In the genomic region with DNA sequence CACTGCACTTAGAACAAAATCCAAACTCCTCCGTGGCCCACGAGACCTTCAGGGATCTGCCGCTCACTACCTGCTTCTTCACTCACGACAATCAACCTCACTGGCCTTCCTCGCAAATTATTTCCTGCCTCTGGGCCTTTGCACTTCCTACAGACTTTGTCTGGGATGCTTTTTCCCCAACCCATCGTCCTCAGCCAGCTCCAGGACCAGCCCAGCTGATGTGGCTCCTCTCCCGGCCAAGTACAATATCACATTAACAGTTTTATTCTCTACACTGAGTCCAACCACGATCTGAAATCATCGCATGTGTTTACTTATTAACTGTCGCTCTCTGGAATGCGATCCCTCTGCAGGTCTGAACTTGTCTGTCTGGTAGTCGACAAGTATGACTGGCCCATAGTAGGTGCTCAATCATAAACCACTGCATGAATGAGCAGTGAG, we compare ENCODE assay signal across 12 cellular contexts. TPM values are rescaled to one million over a fixed set of nuclear protein-coding genes. Genes with fewer than 3 reads are reported as not detected.
DNase-seq lines count a peak whose midpoint lies in the region; ATAC-seq and TF ChIP-seq lines count a peak whose summit lies in the region.
"Had no signal": no experiment of that assay in that cellular context is flagged by ENCODE, and none has a peak within 500 bp of the region (broad histone marks: within the 10 kb centered on the region; RNA-seq: fewer than 3 reads in every experiment).

No MANE protein-coding gene starts in this region.

- peak; percentile 27 for DNase-seq in Calu3
- DNase-seq in PC-3 = peak; percentile 85
- DNase-seq in epithelial cell of esophagus (ENCODE audit: low read depth) = peak; percentile 84
- DNase-seq in nephron progenitor cell = no peak
- no peak for DNase-seq in cerebellar cortex (ENCODE audit: low spot score)
- no peak for DNase-seq in BE2C
- DNase-seq: activated effector memory CD4-positive, alpha-beta T cell treated with Interleukin-2 at 50 U/mL for 16 hours; COR-L47; NCI-H187; stimulated activated naive CD4-positive, alpha-beta T cell had no signal

- no peak overlapping the region for H3K27ac Mint-ChIP-seq in Calu3 (ENCODE audit: unreplicated experiment)
- H3K27ac Mint-ChIP-seq in nephron progenitor cell = no peak overlapping the region

- H2AFZ ChIP-seq in PC-3 (ENCODE audit: low read length) = no peak overlapping the region

- CTCF ChIA-PET in Calu3 (lab: Charles Lee) = interaction anchor here (0.6 to 1.6 kb wide), 3 partner anchors 26 to 88 kb away, joined by 3 to 4 read pairs (median 3); no protein-coding TSS in a partner anchor
- CTCF ChIA-PET in PC-3 (lab: Charles Lee) = no interaction called here

- no peaks in the 10 kb centered on the region for H3K27me3 ChIP-seq in PC-3 (ENCODE audit: low read length)
- no peaks in the 10 kb centered on the region for H3K27me3 ChIP-seq in BE2C

- H3F3A ChIP-seq in PC-3 (ENCODE audit: low read length, unreplicated experiment) = no peaks in the 10 kb centered on the region

- no TSS peak for BruUV-seq in Calu3 (replicated peaks; lab: Mats Ljungman, UMichigan)
- BruUV-seq in PC-3 (replicated peaks; lab: Mats Ljungman, UMichigan) = no TSS peak

- no peaks in the 10 kb centered on the region for H3K9me2 ChIP-seq in PC-3 (replicated peaks; ENCODE audit: low read length)

- H4K20me1 ChIP-seq in PC-3 (ENCODE audit: low read length) = no peaks in the 10 kb centered on the region

- no peak overlapping the region for H3K4me3 ChIP-seq in PC-3 (ENCODE audit: low read length)
- no peak overlapping the region for H3K4me3 ChIP-seq in epithelial cell of esophagus (ENCODE audit: low read length)
- no peak overlapping the region for H3K4me3 ChIP-seq in BE2C (ENCODE audit: low read depth, low read length)

- H3K27ac ChIP-seq in PC-3 (ENCODE audit: low read length) = peak overlapping the region; percentile 87

- ATAC-seq in PC-3 (peak; percentile 62), HG02970 (IDR thresholded peaks at IDR 0.05; ENCODE audit: low FRiP score, unreplicated experiment) (no peak), HG03521 (IDR thresholded peaks at IDR 0.05; ENCODE audit: unreplicated experiment) (no peak)

- H3K4me2 ChIP-seq in PC-3 (ENCODE audit: low read length) = peak overlapping the region; percentile 74

- H3K9me3 ChIP-seq in PC-3 (ENCODE audit: low read length) = no peaks in the 10 kb centered on the region
- no peaks in the 10 kb centered on the region for H3K9me3 ChIP-seq in BE2C

- TF ChIP-seq CTCF in Calu3 (IDR thresholded peaks at IDR 0.05; ENCODE audit: unreplicated experiment) = no peak
- TF ChIP-seq CTCF in PC-3 (conservative IDR thresholded peaks at IDR 0.05; ENCODE audit: low read depth, low read length) = 0 out of 2 replicates have a peak, but pooled peaks have one; percentile 6
- TF ChIP-seq CTCF in epithelial cell of esophagus (IDR thresholded peaks at IDR 0.05; ENCODE audit: insufficient read depth, low read depth, low read length, missing control alignments) = no peak
- no peak for TF ChIP-seq CTCF in nephron progenitor cell (IDR thresholded peaks at IDR 0.05)
- no peak for TF ChIP-seq CTCF in BE2C (IDR thresholded peaks at IDR 0.05; ENCODE audit: low read depth, low read length)

- peaks cover 8% of the 10 kb centered on the region; the same call in 1 of the 2 replicates for H3K79me2 ChIP-seq in PC-3 (ENCODE audit: low read length)

- POLR2A ChIA-PET in PC-3 (lab: Charles Lee; ENCODE audit: unreplicated experiment) = no interaction called here

- peak overlapping the region; percentile 5 for H3K4me3 Mint-ChIP-seq in Calu3 (ENCODE audit: low read depth, unreplicated experiment)
- H3K4me3 Mint-ChIP-seq in nephron progenitor cell = peak overlapping the region; percentile 28

- H3K9me3 Mint-ChIP-seq in Calu3 (ENCODE audit: low read depth, unreplicated experiment) = no peaks in the 10 kb centered on the region
- no peaks in the 10 kb centered on the region for H3K9me3 Mint-ChIP-seq in nephron progenitor cell

- H3K27me3 Mint-ChIP-seq in Calu3 (ENCODE audit: unreplicated experiment) = no peaks in the 10 kb centered on the region
- H3K27me3 Mint-ChIP-seq in nephron progenitor cell (ENCODE audit: low read depth, poor library complexity) = peaks cover 28% of the 10 kb centered on the region

- peaks cover 12% of the 10 kb centered on the region for H3K4me1 ChIP-seq in PC-3 (ENCODE audit: insufficient read depth, low read length)
- H3K4me1 ChIP-seq in BE2C = no peaks in the 10 kb centered on the region; the same call in 1 of the 2 replicates

- peaks cover 24% of the 10 kb centered on the region for H3K4me1 Mint-ChIP-seq in Calu3 (ENCODE audit: low read depth, unreplicated experiment)
- peaks cover 53% of the 10 kb centered on the region for H3K4me1 Mint-ChIP-seq in nephron progenitor cell

- intact Hi-C loops in Calu3 (cut with micrococcal nuclease; ENCODE audit: unreplicated experiment) (no loop called here), PC-3 (cut with micrococcal nuclease) (no loop called here)

- H3K36me3 ChIP-seq in PC-3 (ENCODE audit: low read depth, low read length) = no peaks in the 10 kb centered on the region
- no peaks in the 10 kb centered on the region for H3K36me3 ChIP-seq in BE2C

- H3K36me3 Mint-ChIP-seq in Calu3 (ENCODE audit: insufficient read depth, unreplicated experiment) (peaks cover 7% of the 10 kb centered on the region), nephron progenitor cell (ENCODE audit: low read depth) (no peaks in the 10 kb centered on the region)

- H3K9ac ChIP-seq in PC-3 (ENCODE audit: low read length) = no peak overlapping the region

RNA-seq across cellular contexts. Expression of gene RTN4RL1, which starts 28.0 kb away (rescaled TPM):
- total RNA-seq in Calu3 (2022) (not detected in 2 replicates), PC-3 (2014; rRNA removed) (6.9 and 7.9 TPM in 2 replicates)
- 4.8 TPM for polyA plus RNA-seq in BE2C (2012; ENCODE audit: insufficient read depth, insufficient read length, low read depth)

RNA-seq across cellular contexts. Expression of gene DPH1, which starts 32.8 kb away (rescaled TPM):
- total RNA-seq in Calu3 (2022) (24.7 and 29.7 TPM in 2 replicates), PC-3 (2014; rRNA removed) (47.9 and 57.4 TPM in 2 replicates)
- 130 TPM for polyA plus RNA-seq in BE2C (2012; ENCODE audit: insufficient read depth, insufficient read length, low read depth)

RNA-seq across cellular contexts. Expression of gene OVCA2, which starts 44.7 kb away (rescaled TPM):
- total RNA-seq in Calu3 (2022) (21.0 and 22.1 TPM in 2 replicates), PC-3 (2014; rRNA removed) (45.7 and 58.6 TPM in 2 replicates)
- 45.7 TPM for polyA plus RNA-seq in BE2C (2012; ENCODE audit: insufficient read depth, insufficient read length, low read depth)

RNA-seq across cellular contexts. Expression of gene HIC1, which starts 57.7 kb away (rescaled TPM):
- 0.61 and 1.2 TPM in 2 replicates for total RNA-seq in Calu3 (2022)
- total RNA-seq in PC-3 (2014; rRNA removed) = 2.0 and 4.4 TPM in 2 replicates
- polyA plus RNA-seq in BE2C (2012; ENCODE audit: insufficient read depth, insufficient read length, low read depth) = 1.3 TPM

Comparison
In these comparisons a context has a peak if more than half of its experiments do, and no peak if none do; other contexts are left out.
1. DNase-seq: peak in Calu3 (single experiment), PC-3 (single experiment) and epithelial cell of esophagus (single experiment); none in nephron progenitor cell (single experiment), cerebellar cortex (single experiment) and BE2C (single experiment).